In the genomic region with DNA sequence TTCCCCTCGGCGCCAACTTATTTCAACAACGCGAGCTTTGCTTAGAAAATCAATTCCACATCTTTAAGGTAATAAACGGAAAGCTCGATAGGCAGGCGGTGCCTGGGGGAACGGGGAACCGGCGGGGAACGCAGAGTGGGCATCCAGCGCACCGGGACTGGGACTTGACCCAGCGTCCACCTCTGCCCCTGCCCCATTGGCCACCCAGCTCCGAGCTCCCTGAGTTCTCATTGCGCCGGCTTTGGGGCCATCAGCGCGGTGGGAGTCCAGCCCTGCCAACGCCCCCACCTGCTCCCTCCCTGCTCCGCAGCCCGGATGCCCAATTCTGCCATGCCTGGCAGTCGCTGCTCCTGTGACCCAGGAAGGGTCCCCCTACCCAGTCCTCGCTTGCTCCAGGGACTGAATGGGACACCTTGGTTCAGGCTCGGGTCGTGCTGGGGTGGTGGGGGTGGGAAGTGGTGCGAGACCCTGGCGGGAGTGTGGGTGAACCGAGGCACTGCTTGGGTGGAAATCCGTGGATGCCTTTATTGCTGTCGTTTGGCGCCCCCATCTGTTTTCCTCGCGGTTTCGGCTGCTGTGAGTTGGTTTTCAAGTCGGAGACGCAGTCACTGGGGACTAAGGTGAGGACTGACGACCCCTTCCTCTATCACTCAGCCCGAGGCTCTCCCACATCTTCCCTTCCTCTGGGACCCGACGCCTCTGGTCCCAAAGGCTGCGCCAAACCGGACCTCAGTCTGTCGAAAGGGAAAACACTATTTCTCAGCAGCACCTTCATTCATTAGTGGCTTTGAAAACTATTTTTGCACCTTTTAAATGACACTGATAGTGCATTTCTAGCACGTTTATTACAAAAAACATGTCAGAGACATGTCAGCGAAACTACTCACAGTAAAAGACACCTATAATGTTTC, we compare ENCODE assay signal across 7 cellular contexts. TPM values are rescaled to one million over a fixed set of nuclear protein-coding genes. Genes with fewer than 3 reads are reported as not detected.
DNase-seq lines count a peak whose midpoint lies in the region; ATAC-seq lines count a peak whose summit lies in the region.

No MANE protein-coding gene starts in this region.

- no peak overlapping the region for H3K9ac ChIP-seq in Karpas-422 (ENCODE audit: low read length)
- no peak overlapping the region for H3K9ac ChIP-seq in iPS-15b (ENCODE audit: low read depth, low read length)

- H3K4me3 Mint-ChIP-seq in activated CD4-positive, alpha-beta memory T cell treated with anti-CD3 and anti-CD28 coated beads for 36 hours: peak overlapping the region; percentile 23
- H3K4me3 Mint-ChIP-seq in effector memory CD8-positive, alpha-beta T cell: no peak overlapping the region

- H3K79me2 ChIP-seq in Karpas-422 (ENCODE audit: low read length): no peaks in the 10 kb centered on the region

- peaks cover 88% of the 10 kb centered on the region for H3K27me3 Mint-ChIP-seq in activated CD4-positive, alpha-beta memory T cell treated with anti-CD3 and anti-CD28 coated beads for 36 hours
- H3K27me3 Mint-ChIP-seq in effector memory CD8-positive, alpha-beta T cell: peaks cover 90 to 100% of the 10 kb centered on the region in 2 donors

- H3K9me3 Mint-ChIP-seq in activated CD4-positive, alpha-beta memory T cell treated with anti-CD3 and anti-CD28 coated beads for 36 hours: peaks cover 12% of the 10 kb centered on the region
- H3K9me3 Mint-ChIP-seq in effector memory CD8-positive, alpha-beta T cell: no peaks in the 10 kb centered on the region

- CTCF ChIA-PET in activated CD4-positive, alpha-beta memory T cell treated with anti-CD3 and anti-CD28 coated beads for 36 hours (lab: Charles Lee): interaction anchor here (0.7 to 1.3 kb wide), 3 partner anchors 11 to 398 kb away, joined by 4 to 7 read pairs (median 4); no protein-coding TSS in a partner anchor

- intact Hi-C loops in activated CD4-positive, alpha-beta memory T cell treated with anti-CD3 and anti-CD28 coated beads for 36 hours (cut with micrococcal nuclease): loop anchor here (2.0 to 5.0 kb wide), 2 partner anchors 25 to 76 kb away; no protein-coding TSS in a partner anchor

- H3K27ac Mint-ChIP-seq in activated CD4-positive, alpha-beta memory T cell treated with anti-CD3 and anti-CD28 coated beads for 36 hours: no peak overlapping the region
- peak overlapping the region in 1 of 2 donors; percentile 95 for H3K27ac Mint-ChIP-seq in effector memory CD8-positive, alpha-beta T cell

- H2AFZ ChIP-seq in Karpas-422 (ENCODE audit: low read length): no peak overlapping the region

- H3K4me1 ChIP-seq in Karpas-422 (ENCODE audit: low read length) (no peaks in the 10 kb centered on the region), iPS-15b (ENCODE audit: control insufficient read depth, insufficient read depth, low read length) (no peaks in the 10 kb centered on the region)

- POLR2A ChIA-PET in activated CD4-positive, alpha-beta memory T cell treated with anti-CD3 and anti-CD28 coated beads for 36 hours (lab: Charles Lee): no interaction called here

- H3K4me3 ChIP-seq in Karpas-422 (ENCODE audit: low read length): no peak overlapping the region
- H3K4me3 ChIP-seq in iPS-15b (ENCODE audit: low read depth, low read length): peak overlapping the region; percentile 35

- no peak overlapping the region for H3K4me2 ChIP-seq in Karpas-422 (ENCODE audit: low read depth, low read length, poor library complexity, severe bottlenecking)

- no peaks in the 10 kb centered on the region for H3K36me3 ChIP-seq in Karpas-422 (ENCODE audit: insufficient read depth, low read length)
- H3K36me3 ChIP-seq in iPS-15b (ENCODE audit: control insufficient read depth, insufficient read depth, low read length): no peaks in the 10 kb centered on the region

- H3K27ac ChIP-seq in Karpas-422 (ENCODE audit: low read length): no peak overlapping the region

- peak; percentile 37 for DNase-seq in EL
- DNase-seq in Karpas-422: peak; percentile 67
- no peak for DNase-seq in activated CD4-positive, alpha-beta memory T cell treated with anti-CD3 and anti-CD28 coated beads for 36 hours
- DNase-seq in SKM-1 treated with dmso at 0.1 percent for 144 hours (lab: John Stamatoyannopoulos, UW; ENCODE audit: unreplicated experiment): no peak
- DNase-seq in effector memory CD8-positive, alpha-beta T cell: no peak
- DNase-seq in cerebellar nuclear complex (lab: John Stamatoyannopoulos, UW): no peak

- no peaks in the 10 kb centered on the region for H3K27me3 ChIP-seq in Karpas-422 (ENCODE audit: low read length)
- H3K27me3 ChIP-seq in iPS-15b (ENCODE audit: control insufficient read depth, insufficient read depth, low read length): peaks cover 100% of the 10 kb centered on the region

- peaks cover 27% of the 10 kb centered on the region for H3K36me3 Mint-ChIP-seq in activated CD4-positive, alpha-beta memory T cell treated with anti-CD3 and anti-CD28 coated beads for 36 hours
- peaks cover 66% of the 10 kb centered on the region for H3K36me3 Mint-ChIP-seq in effector memory CD8-positive, alpha-beta T cell (ENCODE audit: insufficient read depth)

- H3K9me2 ChIP-seq in Karpas-422 (replicated peaks; ENCODE audit: insufficient read depth, low read length): no peaks in the 10 kb centered on the region

- H3K9me3 ChIP-seq in Karpas-422 (ENCODE audit: low read length) (no peaks in the 10 kb centered on the region), iPS-15b (ENCODE audit: control insufficient read depth, insufficient read depth, low read length) (no peaks in the 10 kb centered on the region)

- ATAC-seq in effector memory CD8-positive, alpha-beta T cell (replicated peaks): no peak

- H3K4me1 Mint-ChIP-seq in activated CD4-positive, alpha-beta memory T cell treated with anti-CD3 and anti-CD28 coated beads for 36 hours (ENCODE audit: low read depth): peaks cover 7% of the 10 kb centered on the region
- peaks cover 4 to 9% of the 10 kb centered on the region in 2 donors for H3K4me1 Mint-ChIP-seq in effector memory CD8-positive, alpha-beta T cell (ENCODE audit: low read depth in 2 of 2)

- H4K20me1 ChIP-seq in Karpas-422 (ENCODE audit: insufficient read depth, low read depth, low read length): no peaks in the 10 kb centered on the region

RNA-seq across cellular contexts. Expression of a gene that starts 2.4 kb away (rescaled TPM):
- not detected in 2 replicates for total RNA-seq in Karpas-422 (2014; rRNA removed; shearing (Covaris generic); ENCODE audit: low replicate concordance)
- total RNA-seq in activated CD4-positive, alpha-beta memory T cell treated with anti-CD3 and anti-CD28 coated beads for 36 hours: not detected

RNA-seq across cellular contexts. Expression of a gene that starts 6.4 kb away (rescaled TPM):
- not detected in 2 replicates for total RNA-seq in Karpas-422 (2014; rRNA removed; shearing (Covaris generic); ENCODE audit: low replicate concordance)
- total RNA-seq in activated CD4-positive, alpha-beta memory T cell treated with anti-CD3 and anti-CD28 coated beads for 36 hours: not detected

RNA-seq across cellular contexts. Expression of a gene that starts 13.5 kb away (rescaled TPM):
- total RNA-seq in Karpas-422 (2014; rRNA removed; shearing (Covaris generic); ENCODE audit: low replicate concordance): 1.0 and 1.9 TPM in 2 replicates
- total RNA-seq in activated CD4-positive, alpha-beta memory T cell treated with anti-CD3 and anti-CD28 coated beads for 36 hours: not detected

RNA-seq across cellular contexts. Expression of a gene that starts 21.0 kb away (rescaled TPM):
- not detected in 2 replicates for total RNA-seq in Karpas-422 (2014; rRNA removed; shearing (Covaris generic); ENCODE audit: low replicate concordance)
- not detected for total RNA-seq in activated CD4-positive, alpha-beta memory T cell treated with anti-CD3 and anti-CD28 coated beads for 36 hours

RNA-seq across cellular contexts. Expression of a gene that starts 30.5 kb away (rescaled TPM):
- not detected in 2 replicates for total RNA-seq in Karpas-422 (2014; rRNA removed; shearing (Covaris generic); ENCODE audit: low replicate concordance)
- not detected for total RNA-seq in activated CD4-positive, alpha-beta memory T cell treated with anti-CD3 and anti-CD28 coated beads for 36 hours

Comparison
In these comparisons a context has a peak if more than half of its experiments do, and no peak if none do; other contexts are left out.
1. DNase-seq: peak in EL (single experiment) and Karpas-422 (single experiment); none in activated CD4-positive, alpha-beta memory T cell treated with anti-CD3 and anti-CD28 coated beads for 36 hours (single experiment), SKM-1 treated with dmso at 0.1 percent for 144 hours (single experiment), effector memory CD8-positive, alpha-beta T cell (0 of 3) and cerebellar nuclear complex (0 of 2).